In the genomic region with DNA sequence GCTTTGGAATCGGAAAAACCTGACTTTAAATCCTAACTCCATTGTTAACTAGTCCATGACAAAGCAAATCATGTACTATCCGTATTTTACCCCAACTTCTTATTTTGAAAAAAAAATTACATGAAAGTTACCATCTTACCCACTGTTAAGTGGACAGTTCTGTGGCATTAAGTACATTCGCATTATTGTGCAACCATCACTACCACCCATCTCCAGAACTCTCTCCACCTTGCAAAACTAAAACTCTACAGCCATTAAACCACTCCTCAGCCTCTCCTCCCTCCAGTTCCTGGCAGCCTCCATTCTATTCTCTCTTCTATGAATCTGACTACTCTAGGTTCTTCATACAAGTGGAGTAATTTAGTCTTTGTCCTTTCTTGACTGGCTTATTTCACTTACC, we compare ENCODE assay signal across 26 cellular contexts.
"Had no signal": no experiment of that assay in that cellular context is flagged by ENCODE, and none has a peak within 500 bp of the region (broad histone marks: within the 10 kb centered on the region; RNA-seq: fewer than 3 reads in every experiment).

No MANE protein-coding gene starts in this region.

- H3K9me3 ChIP-seq: colonic mucosa, prostate gland, right atrium auricular region, sigmoid colon, spleen, testis, tibial artery had no signal

- H3K27me3 Mint-ChIP-seq: dendritic cell treated with granulocyte-macrophage colony-stimulating factor and Interleukin-4, amounts not matched to agents 40 ng/mL and 50 ng/mL, for 4 days; stimulated activated memory B cell treated with anti-CD40 and anti-IgM and Interleukin-4, amounts not matched to agents 10 μg/mL and 1 μg/mL and 100 μg/mL, for 72 hours had no signal

- H3K27ac ChIP-seq: colonic mucosa, neural progenitor cell, prostate gland, right atrium auricular region, spleen, testis, tibial artery had no signal

- H2AFZ ChIP-seq: neural progenitor cell had no signal

- DNase-seq: colonic mucosa; effector CD8-positive, alpha-beta T cell; endodermal cell; esophagus squamous epithelium; foreskin melanocyte; hypothalamus; immature natural killer cell; islet precursor cell; kidney glomerular epithelial cell; naive B cell; spleen; stimulated activated CD4-positive, alpha-beta T cell treated with anti-CD3 and anti-CD28 coated beads, Interleukin-4, amount 100 ng/mL, for 4 hours; stimulated activated naive CD8-positive, alpha-beta T cell treated with anti-CD3 and anti-CD28 coated beads, Interleukin-15, Interleukin-2, amounts not matched to agents 100 U/mL and 50 U/mL, for 24 hours; substantia nigra; testis had no signal

- ATAC-seq: natural killer cell treated with Interleukin-12 subunit alpha and Interleukin-12 subunit beta and Interleukin-15 and Interleukin-18, amount 100 ng/mL, for 72 hours; stimulated activated memory B cell treated with anti-CD40 and anti-IgM and Interleukin-4, amounts not matched to agents 10 μg/mL and 1 μg/mL and 100 μg/mL, for 72 hours; stimulated activated naive CD8-positive, alpha-beta T cell treated with anti-CD3 and anti-CD28 coated beads, Interleukin-15, Interleukin-2, amounts not matched to agents 100 U/mL and 50 U/mL, for 24 hours had no signal

- H3K27me3 ChIP-seq: colonic mucosa, neural progenitor cell, right atrium auricular region, sigmoid colon, testis had no signal

- H3K4me3 ChIP-seq: colonic mucosa, esophagus squamous epithelium, lung, neural progenitor cell, prostate gland, right atrium auricular region, sigmoid colon, spleen, testis, tibial artery had no signal

- H3K27ac Mint-ChIP-seq: dendritic cell treated with granulocyte-macrophage colony-stimulating factor and Interleukin-4, amounts not matched to agents 40 ng/mL and 50 ng/mL, for 4 days; endodermal cell; memory B cell; natural killer cell treated with Interleukin-12 subunit alpha and Interleukin-12 subunit beta and Interleukin-15 and Interleukin-18, amount 100 ng/mL, for 72 hours; neural progenitor cell; stimulated activated memory B cell treated with anti-CD40 and anti-IgM and Interleukin-4, amounts not matched to agents 10 μg/mL and 1 μg/mL and 100 μg/mL, for 72 hours; type B pancreatic cell had no signal

- H3K36me3 ChIP-seq: colonic mucosa, esophagus squamous epithelium, neural progenitor cell, prostate gland, right atrium auricular region, sigmoid colon, spleen, tibial artery had no signal

- H3K4me1 Mint-ChIP-seq: endodermal cell, neural progenitor cell had no signal

- H3K9ac ChIP-seq: neural progenitor cell had no signal

- H3K4me3 Mint-ChIP-seq: dendritic cell treated with granulocyte-macrophage colony-stimulating factor and Interleukin-4, amounts not matched to agents 40 ng/mL and 50 ng/mL, for 4 days; endodermal cell; immature natural killer cell; memory B cell; natural killer cell treated with Interleukin-12 subunit alpha and Interleukin-12 subunit beta and Interleukin-15 and Interleukin-18, amount 100 ng/mL, for 72 hours; neural progenitor cell; stimulated activated memory B cell treated with anti-CD40 and anti-IgM and Interleukin-4, amounts not matched to agents 10 μg/mL and 1 μg/mL and 100 μg/mL, for 72 hours; type B pancreatic cell had no signal

- H3K36me3 Mint-ChIP-seq: immature natural killer cell; memory B cell; naive B cell; natural killer cell treated with Interleukin-12 subunit alpha and Interleukin-12 subunit beta and Interleukin-15 and Interleukin-18, amount 100 ng/mL, for 72 hours; neural progenitor cell; stimulated activated memory B cell treated with anti-CD40 and anti-IgM and Interleukin-4, amounts not matched to agents 10 μg/mL and 1 μg/mL and 100 μg/mL, for 72 hours; type B pancreatic cell had no signal

- H3K4me1 ChIP-seq: colonic mucosa, neural progenitor cell, prostate gland had no signal

- H3K4me2 ChIP-seq: neural progenitor cell had no signal
